Comparison of ENCODE assay signal across 12 cellular contexts in genomic region chr13:49731766-49732165, GRCh38. TPM values are rescaled to one million over a fixed set of nuclear protein-coding genes. Genes with fewer than 3 reads are reported as not detected.
DNase-seq lines count a peak whose midpoint lies in the region; ATAC-seq, FAIRE-seq and TF ChIP-seq lines count a peak whose summit lies in the region.
"Had no signal": no experiment of that assay in that cellular context is flagged by ENCODE, and none has a peak within 500 bp of the region (broad histone marks: within the 10 kb centered on the region; RNA-seq: fewer than 3 reads in every experiment).

No MANE protein-coding gene starts in this region.

- no peaks in the 10 kb centered on the region for H3K27me3 ChIP-seq in small intestine (ENCODE audit: control insufficient read depth in 2 of 2, insufficient read depth in 2 of 2, low read length in 2 of 2)
- H3K27me3 ChIP-seq: MG63, right lobe of liver had no signal

- H3K9me3 ChIP-seq in small intestine (ENCODE audit: control insufficient read depth, low read depth): no peaks in the 10 kb centered on the region
- H3K9me3 ChIP-seq: MG63, right lobe of liver had no signal

- H3K4me1 ChIP-seq in small intestine (ENCODE audit: control insufficient read depth in 2 of 2, insufficient read depth in 1 of 2, low read depth in 1 of 2, low read length in 1 of 2): no peaks in the 10 kb centered on the region

- no peak overlapping the region for H3K27ac ChIP-seq in small intestine (ENCODE audit: low read depth in 1 of 2, low read length in 1 of 2)
- H3K27ac ChIP-seq: right lobe of liver had no signal

- H3K4me3 ChIP-seq in fibroblast of villous mesenchyme (ENCODE audit: low read depth, low read length) (no peak overlapping the region), small intestine (ENCODE audit: low read depth in 1 of 2, low read length in 2 of 2) (no peak overlapping the region)
- H3K4me3 ChIP-seq: MG63, right lobe of liver had no signal

- no peak for TF ChIP-seq CTCF in fibroblast of villous mesenchyme (IDR thresholded peaks at IDR 0.05; ENCODE audit: insufficient read depth, low read depth, low read length)

- ATAC-seq in GM19395 (IDR thresholded peaks at IDR 0.05; ENCODE audit: unreplicated experiment) (no peak), GM19397 (IDR thresholded peaks at IDR 0.05; ENCODE audit: unreplicated experiment) (no peak)

- FAIRE-seq in small intestine (lab: Jason Lieb, UNC): no peak

- H3K36me3 ChIP-seq in small intestine (ENCODE audit: control insufficient read depth in 2 of 2, insufficient read depth in 2 of 2, low read length in 2 of 2): no peaks in the 10 kb centered on the region

- DNase-seq in GM04503 (ENCODE audit: low read depth): peak; percentile 37
- peak; percentile 64 for DNase-seq in amniotic epithelial cell (ENCODE audit: low read depth)
- DNase-seq in fibroblast of villous mesenchyme (ENCODE audit: low read depth): peak; percentile 82
- peak; percentile 9 for DNase-seq in small intestine
- DNase-seq in occipital lobe (lab: John Stamatoyannopoulos, UW): no peak
- DNase-seq: activated T-cell treated with anti-CD3 and anti-CD28 coated beads, Interleukin-2, amount 50 U/mL, for 24 hours; anterior cingulate cortex; MG63; right lobe of liver; substantia nigra had no signal

RNA-seq across cellular contexts. Expression of gene EBPL, which starts 40.5 kb away (rescaled TPM):
- total RNA-seq in fibroblast of villous mesenchyme (39.7 and 52.5 TPM in 2 replicates), occipital lobe (40.4 TPM)
- 10 to 100 TPM in 2 of 3 donors, 1 to 10 TPM in 1; 5.6 to 59.5 (median 12.4) TPM for polyA plus RNA-seq in small intestine
